1 cellular context compared by ENCODE assay signal in genomic region chr19:35718345-35719041, GRCh38.
TF ChIP-seq lines count a peak whose summit lies in the region.

No MANE protein-coding gene starts in this region.

TF ChIP-seq in HepG2, 621 proteins besides CTCF, POLR2A, EP300 and RAD21 (continues in another document):
- no peak for TF ChIP-seq ZNF12 (CRISPR knock-in tag; IDR thresholded peaks at IDR 0.05)
- no peak for TF ChIP-seq ZNF207 (IDR thresholded peaks at IDR 0.05; ENCODE audit: borderline replicate concordance)
- TF ChIP-seq TBX2 (CRISPR knock-in tag; IDR thresholded peaks at IDR 0.05; ENCODE audit: borderline replicate concordance) = peak; percentile 38; the same call in 1 of the 2 replicates
- no peak for TF ChIP-seq AKNA (CRISPR knock-in tag; IDR thresholded peaks at IDR 0.05; ENCODE audit: borderline replicate concordance)
- 0 out of 2 replicates have a peak, but pooled peaks have one; percentile 11 for TF ChIP-seq SAP130 (CRISPR knock-in tag; IDR thresholded peaks at IDR 0.05; ENCODE audit: low read depth)
- TF ChIP-seq IRF1 (CRISPR knock-in tag; IDR thresholded peaks at IDR 0.05; ENCODE audit: low read depth) = no peak
- TF ChIP-seq UBTF (CRISPR knock-in tag; IDR thresholded peaks at IDR 0.05) = peak; percentile 76
- TF ChIP-seq MXD1 (CRISPR knock-in tag; IDR thresholded peaks at IDR 0.05) = no peak
- TF ChIP-seq ZNF781 (CRISPR knock-in tag; IDR thresholded peaks at IDR 0.05; ENCODE audit: borderline replicate concordance, not compliant biosample characterization) = peak; percentile 68
- TF ChIP-seq MXD3 (CRISPR knock-in tag; IDR thresholded peaks at IDR 0.05) = no peak
- TF ChIP-seq ETV5 (CRISPR knock-in tag; IDR thresholded peaks at IDR 0.05; ENCODE audit: borderline replicate concordance) = 0 out of 2 replicates have a peak, but pooled peaks have one; percentile 7
- no peak for TF ChIP-seq TFE3 (CRISPR knock-in tag; IDR thresholded peaks at IDR 0.05)
- TF ChIP-seq MEF2D (CRISPR knock-in tag; IDR thresholded peaks at IDR 0.05) = peak; percentile 20; the same call in 1 of the 2 replicates
- no peak for TF ChIP-seq ARNTL (CRISPR knock-in tag; IDR thresholded peaks at IDR 0.05)
- TF ChIP-seq ZNF547 (CRISPR knock-in tag; IDR thresholded peaks at IDR 0.05) = peak; percentile 71; the same call in 1 of the 2 replicates
- no peak for TF ChIP-seq ZKSCAN1 (IDR thresholded peaks at IDR 0.05; ENCODE audit: low read length)
- peak; percentile 49; the same call in 1 of the 2 replicates for TF ChIP-seq BCL3 (CRISPR knock-in tag; IDR thresholded peaks at IDR 0.05)
- 0 out of 2 replicates have a peak, but pooled peaks have one; percentile 1 for TF ChIP-seq ZNF232 (CRISPR knock-in tag; IDR thresholded peaks at IDR 0.05; ENCODE audit: borderline replicate concordance)
- TF ChIP-seq ZNF598 (CRISPR knock-in tag; IDR thresholded peaks at IDR 0.05; ENCODE audit: borderline replicate concordance) = peak; percentile 87; the same call in 1 of the 2 replicates
- peak; percentile 34; the same call in 1 of the 2 replicates for TF ChIP-seq TGIF2 (CRISPR knock-in tag; IDR thresholded peaks at IDR 0.05)
- no peak for TF ChIP-seq SOX5 (CRISPR knock-in tag; IDR thresholded peaks at IDR 0.05; ENCODE audit: borderline replicate concordance)
- TF ChIP-seq GABPB1 (CRISPR knock-in tag; IDR thresholded peaks at IDR 0.05) = peak; percentile 57
- no peak for TF ChIP-seq ZBTB3 (CRISPR knock-in tag; IDR thresholded peaks at IDR 0.05; ENCODE audit: borderline replicate concordance, low read depth)
- TF ChIP-seq ZNF784 (CRISPR knock-in tag; IDR thresholded peaks at IDR 0.05; ENCODE audit: borderline replicate concordance) = peak; percentile 17; the same call in 1 of the 2 replicates
- TF ChIP-seq ZNF280B (CRISPR knock-in tag; IDR thresholded peaks at IDR 0.05; ENCODE audit: borderline replicate concordance) = peak; percentile 26; the same call in 1 of the 2 replicates
- peak; percentile 8; the same call in 1 of the 2 replicates for TF ChIP-seq TAF1 (CRISPR knock-in tag; IDR thresholded peaks at IDR 0.05)
- TF ChIP-seq ZNF431 (CRISPR knock-in tag; IDR thresholded peaks at IDR 0.05; ENCODE audit: borderline replicate concordance, low read depth) = no peak
- no peak for TF ChIP-seq ZNF251 (CRISPR knock-in tag; IDR thresholded peaks at IDR 0.05)
- 0 out of 2 replicates have a peak, but pooled peaks have one; percentile 9 for TF ChIP-seq ZNF768 (CRISPR knock-in tag; IDR thresholded peaks at IDR 0.05)
- TF ChIP-seq SRY (CRISPR knock-in tag; IDR thresholded peaks at IDR 0.05) = 0 out of 2 replicates have a peak, but pooled peaks have one; percentile 27
- no peak for TF ChIP-seq HNRNPUL1 (IDR thresholded peaks at IDR 0.05; ENCODE audit: low read depth, low read length)
- 0 out of 2 replicates have a peak, but pooled peaks have one; percentile 23 for TF ChIP-seq THAP11 (CRISPR knock-in tag; IDR thresholded peaks at IDR 0.05)
- TF ChIP-seq PITX1 (CRISPR knock-in tag; IDR thresholded peaks at IDR 0.05) = 0 out of 2 replicates have a peak, but pooled peaks have one; percentile 24
- no peak for TF ChIP-seq KAT2B (IDR thresholded peaks at IDR 0.05; ENCODE audit: borderline replicate concordance, low read depth, low read length)
- 0 out of 2 replicates have a peak, but pooled peaks have one; percentile 19 for TF ChIP-seq ZNF772 (CRISPR knock-in tag; IDR thresholded peaks at IDR 0.05)
- 0 out of 2 replicates have a peak, but pooled peaks have one; percentile 39 for TF ChIP-seq GZF1 (CRISPR knock-in tag; IDR thresholded peaks at IDR 0.05)
- 0 out of 3 replicates have a peak, but pooled peaks have one; percentile 24 for TF ChIP-seq MXI1 (IDR thresholded peaks at IDR 0.05; ENCODE audit: borderline replicate concordance, low read depth, low read length)
- no peak for TF ChIP-seq ZNF746 (CRISPR knock-in tag; IDR thresholded peaks at IDR 0.05)
- peak; percentile 61; the same call in 1 of the 2 replicates for TF ChIP-seq HDAC1 (CRISPR knock-in tag; IDR thresholded peaks at IDR 0.05)
- no peak for TF ChIP-seq ZNF550 (CRISPR knock-in tag; IDR thresholded peaks at IDR 0.05; ENCODE audit: borderline replicate concordance)
- TF ChIP-seq ZFP91 (CRISPR knock-in tag; IDR thresholded peaks at IDR 0.05; ENCODE audit: borderline replicate concordance) = peak; percentile 14; the same call in 1 of the 2 replicates
- 0 out of 2 replicates have a peak, but pooled peaks have one; percentile 4 for TF ChIP-seq TMF1 (CRISPR knock-in tag; IDR thresholded peaks at IDR 0.05; ENCODE audit: low read depth)
- TF ChIP-seq ZBTB20 (CRISPR knock-in tag; IDR thresholded peaks at IDR 0.05; ENCODE audit: borderline replicate concordance, low read depth) = peak; percentile 20; the same call in 1 of the 2 replicates
